ENCODE assay signal across 20 cellular contexts in genomic region chr15:76572983-76573314, GRCh38.
DNase-seq lines count a peak whose midpoint lies in the region; ATAC-seq, FAIRE-seq and TF ChIP-seq lines count a peak whose summit lies in the region.
"Had no signal": no experiment of that assay in that cellular context is flagged by ENCODE, and none has a peak within 500 bp of the region (broad histone marks: within the 10 kb centered on the region; RNA-seq: fewer than 3 reads in every experiment).

No MANE protein-coding gene starts in this region.

- no peak for ATAC-seq in A549
- ATAC-seq: CD8-positive, alpha-beta T cell had no signal

- FAIRE-seq in A549 (lab: Jason Lieb, UNC) = peak; percentile 90
- FAIRE-seq: GM12892, H54 had no signal

- no peak overlapping the region for H3K4me3 Mint-ChIP-seq in progenitor cell of endocrine pancreas (ENCODE audit: low read depth)
- H3K4me3 Mint-ChIP-seq: B cell; CD4-positive, CD25-positive, alpha-beta regulatory T cell; CD8-positive, alpha-beta T cell; HFFc6 had no signal

- H3K9me3 Mint-ChIP-seq in progenitor cell of endocrine pancreas (ENCODE audit: low read depth) = peaks cover 6% of the 10 kb centered on the region

- H4K20me1 ChIP-seq in OCI-LY3 (ENCODE audit: insufficient read depth, low read length) = no peaks in the 10 kb centered on the region
- H4K20me1 ChIP-seq: BLaER1 had no signal

- H3K27ac ChIP-seq in A549 (no peak overlapping the region), OCI-LY3 (ENCODE audit: low read length) (peak overlapping the region; percentile 99), coronary artery (no peak overlapping the region)
- H3K27ac ChIP-seq: BLaER1 had no signal

- H3K9me3 ChIP-seq in A549 = peaks cover 9% of the 10 kb centered on the region; the same call in 1 of the 3 replicates
- peaks cover 10% of the 10 kb centered on the region; the same call in 1 of the 2 replicates for H3K9me3 ChIP-seq in OCI-LY3 (ENCODE audit: insufficient read depth, low read length)
- H3K9me3 ChIP-seq: Caco-2, HAP-1 had no signal

- peaks cover 12% of the 10 kb centered on the region for H3K36me3 Mint-ChIP-seq in progenitor cell of endocrine pancreas (ENCODE audit: insufficient read depth)

- H3K9ac ChIP-seq in OCI-LY3 (ENCODE audit: low read length) = peak overlapping the region; percentile 65
- H3K9ac ChIP-seq: BLaER1 had no signal

- no peak overlapping the region for H3K4me3 ChIP-seq in A549
- H3K4me3 ChIP-seq in OCI-LY3 (ENCODE audit: low read length) = peak overlapping the region; percentile 60; the same call in 1 of the 2 replicates
- H3K4me3 ChIP-seq in coronary artery = peak overlapping the region; percentile 58
- H3K4me3 ChIP-seq: BLaER1, HAP-1 had no signal

- TF ChIP-seq EP300 in A549 (IDR thresholded peaks at IDR 0.05) = no peak

- no peaks in the 10 kb centered on the region for H3K79me2 ChIP-seq in OCI-LY3 (ENCODE audit: low read length)

- no peak for TF ChIP-seq RAD21 in A549 (conservative IDR thresholded peaks at IDR 0.05 in 1 of 2, IDR thresholded peaks at IDR 0.05 in 1 of 2)

- H3K4me1 ChIP-seq in A549 (peaks cover 17% of the 10 kb centered on the region; the same call in 2 of the 3 replicates), OCI-LY3 (ENCODE audit: low read length) (peaks cover 69% of the 10 kb centered on the region)
- H3K4me1 ChIP-seq: Caco-2, HAP-1 had no signal

- H3K27ac Mint-ChIP-seq in progenitor cell of endocrine pancreas = peak overlapping the region; percentile 80
- H3K27ac Mint-ChIP-seq: B cell; CD4-positive, CD25-positive, alpha-beta regulatory T cell; CD8-positive, alpha-beta T cell; HFFc6 had no signal

- H3K4me1 Mint-ChIP-seq in progenitor cell of endocrine pancreas (ENCODE audit: low read depth) = peaks cover 2% of the 10 kb centered on the region

- H3K27me3 ChIP-seq in OCI-LY3 (ENCODE audit: low read depth, low read length) = no peaks in the 10 kb centered on the region
- H3K27me3 ChIP-seq: BLaER1 had no signal

- POLR2A ChIA-PET in A549 (lab: Yijun Ruan, JAX) = no interaction called here

- DNase-seq in A549 (ENCODE audit: low read depth in 1 of 2, low spot score in 1 of 2) (no peak), coronary artery (ENCODE audit: low spot score) (no peak), progenitor cell of endocrine pancreas (ENCODE audit: low spot score, unreplicated experiment) (no peak), nucleus accumbens (lab: John Stamatoyannopoulos, UW) (no peak), Ammon's horn (ENCODE audit: low spot score) (no peak), cerebellar nuclear complex (lab: John Stamatoyannopoulos, UW) (no peak)
- DNase-seq: 8988T; Caco-2; CD4-positive, CD25-positive, alpha-beta regulatory T cell; CD8-positive, alpha-beta T cell; DMS153; DND-41; GOT3; HFFc6 had no signal

- H3K36me3 ChIP-seq in OCI-LY3 (replicated peaks; ENCODE audit: low read depth, low read length) = peaks cover 22% of the 10 kb centered on the region
- H3K36me3 ChIP-seq: HAP-1 had no signal

- no peak for TF ChIP-seq POLR2A in A549 (IDR thresholded peaks at IDR 0.05; ENCODE audit: low read length)

- CTCF ChIA-PET in A549 (lab: Yijun Ruan, JAX) = no interaction called here

- no peak overlapping the region for H2AFZ ChIP-seq in OCI-LY3 (ENCODE audit: low read depth, low read length)

- H3K4me2 ChIP-seq in A549 = peak overlapping the region; percentile 39; the same call in 2 of the 3 replicates
- H3K4me2 ChIP-seq in OCI-LY3 (ENCODE audit: low read length) = peak overlapping the region; percentile 74
- H3K4me2 ChIP-seq: BLaER1 had no signal

- no peaks in the 10 kb centered on the region for H3K27me3 Mint-ChIP-seq in progenitor cell of endocrine pancreas
- H3K27me3 Mint-ChIP-seq: B cell; CD4-positive, CD25-positive, alpha-beta regulatory T cell had no signal

- TF ChIP-seq CTCF in A549 (IDR thresholded peaks at IDR 0.05) (no peak), OCI-LY3 (IDR thresholded peaks at IDR 0.05; ENCODE audit: low read depth, low read length) (no peak), coronary artery (IDR thresholded peaks at IDR 0.05) (no peak), progenitor cell of endocrine pancreas (IDR thresholded peaks at IDR 0.05; ENCODE audit: unreplicated experiment) (no peak)

TF ChIP-seq in A549, 52 proteins besides CTCF, POLR2A, EP300 and RAD21:
- no peak for TF ChIP-seq KDM1A (IDR thresholded peaks at IDR 0.05; ENCODE audit: low read depth)
- peak; percentile 28 to 45; a peak in 2 of 4 replicates for TF ChIP-seq CEBPB (IDR thresholded peaks at IDR 0.05)
- no peak for TF ChIP-seq SMC3 (IDR thresholded peaks at IDR 0.05)
- TF ChIP-seq HMGXB4 (CRISPR knock-in tag; IDR thresholded peaks at IDR 0.05; ENCODE audit: borderline replicate concordance) = no peak
